Comparison of ENCODE assay signal across 18 cellular contexts in the genomic region with DNA sequence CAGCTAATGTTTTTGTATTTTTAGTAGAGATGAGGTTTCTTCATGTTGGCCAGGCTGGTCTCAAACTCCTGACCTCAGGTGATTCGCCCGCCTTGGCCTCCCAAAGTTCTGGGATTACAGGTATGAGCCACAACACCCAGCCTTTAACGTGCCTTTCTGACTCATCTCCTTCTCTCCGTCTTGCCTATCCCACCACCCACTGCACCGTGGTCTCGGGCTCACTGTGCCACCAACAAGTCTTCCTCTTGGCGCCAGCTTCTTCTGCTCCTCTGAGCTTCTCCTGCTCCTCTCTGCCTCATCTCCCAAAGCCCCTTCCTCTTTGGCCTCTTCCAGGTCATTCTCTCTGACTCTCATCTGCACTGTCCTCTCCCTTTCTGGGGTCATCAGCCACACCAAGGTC.
"Had no signal": no experiment of that assay in that cellular context is flagged by ENCODE, and none has a peak within 500 bp of the region (broad histone marks: within the 10 kb centered on the region; RNA-seq: fewer than 3 reads in every experiment).

No MANE protein-coding gene starts in this region.

- H3K4me3 ChIP-seq: coronary artery, esophagus squamous epithelium, gastroesophageal sphincter, right lobe of liver, SJSA1, skin epidermis, transverse colon had no signal

- H3K36me3 ChIP-seq: gastroesophageal sphincter, right lobe of liver, SJSA1, transverse colon had no signal

- H3K9me3 ChIP-seq: esophagus squamous epithelium, gastroesophageal sphincter, right lobe of liver, SJSA1, transverse colon had no signal

- H3K27ac Mint-ChIP-seq: activated CD4-positive, alpha-beta T cell treated with anti-CD3 and anti-CD28 coated beads, Interleukin-2, amount 10 ng/mL, durations not matched to agents 7 days and 5 days; activated naive CD8-positive, alpha-beta T cell treated with anti-CD3 and anti-CD28 coated beads, Interleukin-2, amount 10 ng/mL, durations not matched to agents 7 days and 5 days; memory B cell; stimulated activated naive B cell treated with anti-CD40 and anti-IgM and Interleukin-4, amounts not matched to agents 10 μg/mL and 1 μg/mL and 100 μg/mL, for 72 hours had no signal

- H3K4me1 Mint-ChIP-seq: activated CD4-positive, alpha-beta T cell treated with anti-CD3 and anti-CD28 coated beads, Interleukin-2, amount 10 ng/mL, durations not matched to agents 7 days and 5 days; nephron; stimulated activated naive B cell treated with anti-CD40 and anti-IgM and Interleukin-4, amounts not matched to agents 10 μg/mL and 1 μg/mL and 100 μg/mL, for 72 hours had no signal

- DNase-seq: activated CD4-positive, alpha-beta T cell treated with anti-CD3 and anti-CD28 coated beads, Interleukin-2, amount 10 ng/mL, durations not matched to agents 7 days and 5 days; activated naive CD4-positive, alpha-beta T cell; activated naive CD8-positive, alpha-beta T cell treated with anti-CD3 and anti-CD28 coated beads, Interleukin-2, amount 10 ng/mL, durations not matched to agents 7 days and 5 days; amniotic stem cell; esophagus squamous epithelium; nucleus accumbens; stimulated activated CD4-positive, alpha-beta T cell treated with anti-CD3 and anti-CD28 coated beads, Interleukin-2, amount 100 ng/mL, for 24 hours; stimulated activated naive B cell treated with anti-CD40 and anti-IgM and Interleukin-4, amounts not matched to agents 10 μg/mL and 1 μg/mL and 100 μg/mL, for 72 hours; T-helper 9 cell had no signal

- H3K27ac ChIP-seq: coronary artery, esophagus squamous epithelium, gastroesophageal sphincter, right lobe of liver, SJSA1, skin epidermis, transverse colon had no signal

- H3K27me3 Mint-ChIP-seq: activated CD4-positive, alpha-beta T cell treated with anti-CD3 and anti-CD28 coated beads, Interleukin-2, amount 10 ng/mL, durations not matched to agents 7 days and 5 days; memory B cell had no signal

- H3K9me3 Mint-ChIP-seq: activated CD4-positive, alpha-beta T cell treated with anti-CD3 and anti-CD28 coated beads, Interleukin-2, amount 10 ng/mL, durations not matched to agents 7 days and 5 days; activated naive CD8-positive, alpha-beta T cell treated with anti-CD3 and anti-CD28 coated beads, Interleukin-2, amount 10 ng/mL, durations not matched to agents 7 days and 5 days; memory B cell; nephron; stimulated activated naive B cell treated with anti-CD40 and anti-IgM and Interleukin-4, amounts not matched to agents 10 μg/mL and 1 μg/mL and 100 μg/mL, for 72 hours had no signal

- H3K27me3 ChIP-seq: esophagus squamous epithelium, gastroesophageal sphincter, right lobe of liver, SJSA1, transverse colon had no signal

- H3K4me1 ChIP-seq: esophagus squamous epithelium, gastroesophageal sphincter, right lobe of liver, SJSA1, transverse colon had no signal

- H3K4me3 Mint-ChIP-seq: activated CD4-positive, alpha-beta T cell treated with anti-CD3 and anti-CD28 coated beads, Interleukin-2, amount 10 ng/mL, durations not matched to agents 7 days and 5 days; activated naive CD8-positive, alpha-beta T cell treated with anti-CD3 and anti-CD28 coated beads, Interleukin-2, amount 10 ng/mL, durations not matched to agents 7 days and 5 days; memory B cell; nephron; stimulated activated naive B cell treated with anti-CD40 and anti-IgM and Interleukin-4, amounts not matched to agents 10 μg/mL and 1 μg/mL and 100 μg/mL, for 72 hours had no signal

- H3K36me3 Mint-ChIP-seq: activated naive CD8-positive, alpha-beta T cell treated with anti-CD3 and anti-CD28 coated beads, Interleukin-2, amount 10 ng/mL, durations not matched to agents 7 days and 5 days; memory B cell; stimulated activated naive B cell treated with anti-CD40 and anti-IgM and Interleukin-4, amounts not matched to agents 10 μg/mL and 1 μg/mL and 100 μg/mL, for 72 hours had no signal

- ATAC-seq: gastroesophageal sphincter, left cardiac atrium had no signal
